In genomic region chr1:58909914-58910681, GRCh38 we compare ENCODE assay signal across 14 cellular contexts.
DNase-seq lines count a peak whose midpoint lies in the region; ATAC-seq and TF ChIP-seq lines count a peak whose summit lies in the region.
"Had no signal": no experiment of that assay in that cellular context is flagged by ENCODE, and none has a peak within 500 bp of the region (broad histone marks: within the 10 kb centered on the region; RNA-seq: fewer than 3 reads in every experiment).

No MANE protein-coding gene starts in this region.

- no peak for TF ChIP-seq CTCF in DND-41 (IDR thresholded peaks at IDR 0.05; ENCODE audit: borderline replicate concordance, extremely low read depth, low read length, poor library complexity, severe bottlenecking)

- no peaks in the 10 kb centered on the region for H3K36me3 ChIP-seq in DND-41 (ENCODE audit: insufficient read depth, low read length)
- no peaks in the 10 kb centered on the region for H3K36me3 ChIP-seq in duodenal mucosa (ENCODE audit: control insufficient read depth in 1 of 2, insufficient read depth in 2 of 2, low read length in 2 of 2)

- H2AFZ ChIP-seq in DND-41 (ENCODE audit: low read depth, low read length): no peak overlapping the region

- H3K79me2 ChIP-seq in DND-41 (ENCODE audit: insufficient read depth, low read length): no peaks in the 10 kb centered on the region

- H4K20me1 ChIP-seq in DND-41 (ENCODE audit: insufficient read depth, low read length): no peaks in the 10 kb centered on the region

- intact Hi-C loops in left colon (cut with DNase I, micrococcal nuclease): no loop called here

- peak; percentile 69; the same call in 2 of the 3 replicates for ATAC-seq in DND-41 (ENCODE audit: insufficient read depth, low read depth)
- peak; percentile 9 for ATAC-seq in left colon
- ATAC-seq in stimulated activated naive CD8-positive, alpha-beta T cell treated with anti-CD3 and anti-CD28 coated beads, Interleukin-15, Interleukin-2, amounts not matched to agents 100 U/mL and 50 U/mL, for 24 hours: no peak
- ATAC-seq in activated CD4-positive, CD25-positive, alpha-beta regulatory T cell treated with anti-CD3 and anti-CD28 coated beads, Interleukin-2, amount 50 U/mL, for 24 hours: no peak

- no peak overlapping the region for H3K4me2 ChIP-seq in DND-41 (ENCODE audit: insufficient read depth, low read length)

- H3K27ac ChIP-seq in DND-41 (ENCODE audit: low read length) (no peak overlapping the region), duodenal mucosa (ENCODE audit: low read depth, low read length) (peak overlapping the region; percentile 42)

- H3K27me3 ChIP-seq in DND-41 (ENCODE audit: insufficient read depth, low read length, poor library complexity) (no peaks in the 10 kb centered on the region), duodenal mucosa (ENCODE audit: control insufficient read depth in 1 of 2, insufficient read depth in 2 of 2, low read length in 2 of 2) (no peaks in the 10 kb centered on the region)

- H3K4me3 ChIP-seq in DND-41 (ENCODE audit: low read depth in 1 of 2, low read length in 2 of 2) (no peak overlapping the region), duodenal mucosa (ENCODE audit: low read depth in 1 of 2, low read length in 2 of 2) (no peak overlapping the region)

- H3K9ac ChIP-seq in DND-41 (ENCODE audit: low read depth, low read length) (no peak overlapping the region), duodenal mucosa (ENCODE audit: low read depth in 1 of 2, low read length in 2 of 2) (no peak overlapping the region)

- DNase-seq in DND-41: peak; percentile 26
- peak; percentile 33 for DNase-seq in LoVo (ENCODE audit: low spot score)
- DNase-seq in left colon: no peak
- no peak for DNase-seq in stimulated activated naive CD8-positive, alpha-beta T cell treated with anti-CD3 and anti-CD28 coated beads, Interleukin-15, Interleukin-2, amounts not matched to agents 100 U/mL and 50 U/mL, for 24 hours
- DNase-seq in hippocampal formation (lab: John Stamatoyannopoulos, UW): no peak
- no peak for DNase-seq in T-helper 1 cell
- DNase-seq: AML-193; CD4-positive, alpha-beta T cell; NCI-H1092 treated with DMSO at 0.1 percent for 48 hours; NCI-H2081 treated with DMSO at 0.1 percent for 48 hours; NCI-H524 treated with DMSO at 0.1 percent for 48 hours; SHP77 had no signal

- H3K9me3 ChIP-seq in DND-41 (ENCODE audit: insufficient read depth, low read length, severe bottlenecking) (peaks cover 3% of the 10 kb centered on the region), duodenal mucosa (ENCODE audit: control insufficient read depth in 1 of 2, low read length in 2 of 2) (no peaks in the 10 kb centered on the region)

- H3K4me1 ChIP-seq in DND-41 (ENCODE audit: insufficient read depth, low read length): no peaks in the 10 kb centered on the region
- H3K4me1 ChIP-seq in duodenal mucosa (ENCODE audit: control insufficient read depth in 1 of 2, insufficient read depth in 2 of 2, low read length in 2 of 2): peaks cover 20 to 21% of the 10 kb centered on the region in 2 donors

Comparison
In these comparisons a context has a peak if more than half of its experiments do, and no peak if none do; other contexts are left out.
1. ATAC-seq: peak in DND-41 (single experiment) and left colon (single experiment); none in stimulated activated naive CD8-positive, alpha-beta T cell treated with anti-CD3 and anti-CD28 coated beads, Interleukin-15, Interleukin-2, amounts not matched to agents 100 U/mL and 50 U/mL, for 24 hours (single experiment) and activated CD4-positive, CD25-positive, alpha-beta regulatory T cell treated with anti-CD3 and anti-CD28 coated beads, Interleukin-2, amount 50 U/mL, for 24 hours (0 of 2).
2. DNase-seq: peak in DND-41 (single experiment) and LoVo (single experiment); none in left colon (0 of 2), stimulated activated naive CD8-positive, alpha-beta T cell treated with anti-CD3 and anti-CD28 coated beads, Interleukin-15, Interleukin-2, amounts not matched to agents 100 U/mL and 50 U/mL, for 24 hours (single experiment), hippocampal formation (0 of 2) and T-helper 1 cell (0 of 5).